1 cellular context compared by ENCODE assay signal in the genomic region with DNA sequence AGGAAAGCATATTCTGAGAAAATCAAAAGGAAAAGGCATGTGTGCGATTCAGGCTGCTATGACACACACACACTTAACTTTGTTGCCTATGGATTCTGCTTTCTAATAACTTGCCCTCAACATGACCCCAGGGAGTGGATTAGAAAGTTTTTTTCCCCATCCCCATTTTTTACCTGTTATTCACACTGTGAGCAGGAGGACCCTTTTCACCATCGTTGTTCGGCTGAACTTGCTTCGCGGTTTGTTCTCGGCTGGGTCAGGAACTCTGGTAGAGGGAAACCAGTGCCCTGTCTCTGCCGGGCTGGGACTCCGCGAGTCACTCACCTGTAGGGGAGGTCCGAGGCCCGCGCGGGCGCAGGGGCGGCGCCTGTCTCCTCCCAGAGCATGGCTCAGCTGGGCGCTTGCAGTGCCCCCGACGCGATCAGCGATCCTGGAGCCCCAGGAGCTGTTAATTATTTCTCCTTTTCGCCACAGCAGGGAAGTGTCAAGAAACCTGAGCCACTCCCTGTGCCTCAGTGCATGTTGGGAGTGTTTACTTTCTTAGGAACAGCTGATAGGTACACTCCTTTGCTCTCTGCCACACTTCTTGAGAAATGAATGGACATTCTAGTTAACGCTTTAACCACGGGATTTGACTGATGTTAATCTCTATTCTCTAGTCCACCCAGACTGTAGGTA.
TF ChIP-seq lines count a peak whose summit lies in the region.

RASSF6 (minus strand) TSS at position 322 of the 678 bp plus-strand sequence. CDS start 8,641 bp downstream, outside the sequence.

TF ChIP-seq in SK-N-SH, 30 proteins besides CTCF, POLR2A, EP300 and RAD21 (continued from another document):
- TF ChIP-seq, protein P1, sequence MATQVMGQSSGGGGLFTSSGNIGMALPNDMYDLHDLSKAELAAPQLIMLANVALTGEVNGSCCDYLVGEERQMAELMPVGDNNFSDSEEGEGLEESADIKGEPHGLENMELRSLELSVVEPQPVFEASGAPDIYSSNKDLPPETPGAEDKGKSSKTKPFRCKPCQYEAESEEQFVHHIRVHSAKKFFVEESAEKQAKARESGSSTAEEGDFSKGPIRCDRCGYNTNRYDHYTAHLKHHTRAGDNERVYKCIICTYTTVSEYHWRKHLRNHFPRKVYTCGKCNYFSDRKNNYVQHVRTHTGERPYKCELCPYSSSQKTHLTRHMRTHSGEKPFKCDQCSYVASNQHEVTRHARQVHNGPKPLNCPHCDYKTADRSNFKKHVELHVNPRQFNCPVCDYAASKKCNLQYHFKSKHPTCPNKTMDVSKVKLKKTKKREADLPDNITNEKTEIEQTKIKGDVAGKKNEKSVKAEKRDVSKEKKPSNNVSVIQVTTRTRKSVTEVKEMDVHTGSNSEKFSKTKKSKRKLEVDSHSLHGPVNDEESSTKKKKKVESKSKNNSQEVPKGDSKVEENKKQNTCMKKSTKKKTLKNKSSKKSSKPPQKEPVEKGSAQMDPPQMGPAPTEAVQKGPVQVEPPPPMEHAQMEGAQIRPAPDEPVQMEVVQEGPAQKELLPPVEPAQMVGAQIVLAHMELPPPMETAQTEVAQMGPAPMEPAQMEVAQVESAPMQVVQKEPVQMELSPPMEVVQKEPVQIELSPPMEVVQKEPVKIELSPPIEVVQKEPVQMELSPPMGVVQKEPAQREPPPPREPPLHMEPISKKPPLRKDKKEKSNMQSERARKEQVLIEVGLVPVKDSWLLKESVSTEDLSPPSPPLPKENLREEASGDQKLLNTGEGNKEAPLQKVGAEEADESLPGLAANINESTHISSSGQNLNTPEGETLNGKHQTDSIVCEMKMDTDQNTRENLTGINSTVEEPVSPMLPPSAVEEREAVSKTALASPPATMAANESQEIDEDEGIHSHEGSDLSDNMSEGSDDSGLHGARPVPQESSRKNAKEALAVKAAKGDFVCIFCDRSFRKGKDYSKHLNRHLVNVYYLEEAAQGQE (IDR thresholded peaks at IDR 0.05; ENCODE audit: low read depth, low read length): no peak
- TF ChIP-seq, protein P2, sequence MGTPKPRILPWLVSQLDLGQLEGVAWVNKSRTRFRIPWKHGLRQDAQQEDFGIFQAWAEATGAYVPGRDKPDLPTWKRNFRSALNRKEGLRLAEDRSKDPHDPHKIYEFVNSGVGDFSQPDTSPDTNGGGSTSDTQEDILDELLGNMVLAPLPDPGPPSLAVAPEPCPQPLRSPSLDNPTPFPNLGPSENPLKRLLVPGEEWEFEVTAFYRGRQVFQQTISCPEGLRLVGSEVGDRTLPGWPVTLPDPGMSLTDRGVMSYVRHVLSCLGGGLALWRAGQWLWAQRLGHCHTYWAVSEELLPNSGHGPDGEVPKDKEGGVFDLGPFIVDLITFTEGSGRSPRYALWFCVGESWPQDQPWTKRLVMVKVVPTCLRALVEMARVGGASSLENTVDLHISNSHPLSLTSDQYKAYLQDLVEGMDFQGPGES (IDR thresholded peaks at IDR 0.05; ENCODE audit: low read depth, low read length): no peak
- TF ChIP-seq FOXJ3 (CRISPR knock-in tag; IDR thresholded peaks at IDR 0.05) (no peak), FOXM1 (IDR thresholded peaks at IDR 0.05; ENCODE audit: low read depth) (no peak), JUND (IDR thresholded peaks at IDR 0.05) (no peak), NRF1 (IDR thresholded peaks at IDR 0.05; ENCODE audit: low read depth, low read length) (no peak), SIN3A (IDR thresholded peaks at IDR 0.05; ENCODE audit: borderline replicate concordance, low read depth, low read length) (no peak), CHD2 (IDR thresholded peaks at IDR 0.05; ENCODE audit: low read length, partially characterized antibody) (no peak), MXI1 (IDR thresholded peaks at IDR 0.05; ENCODE audit: low read depth, low read length) (no peak), USF2 (IDR thresholded peaks at IDR 0.05; ENCODE audit: borderline replicate concordance, low read depth, low read length) (no peak), POLR2AphosphoS5 (IDR thresholded peaks at IDR 0.05; ENCODE audit: low read depth, low read length) (no peak), ELF1 (IDR thresholded peaks at IDR 0.05) (no peak), TAF1 (IDR thresholded peaks at IDR 0.05; ENCODE audit: borderline replicate concordance, low read depth, low read length) (no peak)
- TF ChIP-seq, protein P3, sequence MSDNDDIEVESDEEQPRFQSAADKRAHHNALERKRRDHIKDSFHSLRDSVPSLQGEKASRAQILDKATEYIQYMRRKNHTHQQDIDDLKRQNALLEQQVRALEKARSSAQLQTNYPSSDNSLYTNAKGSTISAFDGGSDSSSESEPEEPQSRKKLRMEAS (IDR thresholded peaks at IDR 0.05; ENCODE audit: low read depth): no peak
